Comparison of ENCODE assay signal across 19 cellular contexts in the genomic region with DNA sequence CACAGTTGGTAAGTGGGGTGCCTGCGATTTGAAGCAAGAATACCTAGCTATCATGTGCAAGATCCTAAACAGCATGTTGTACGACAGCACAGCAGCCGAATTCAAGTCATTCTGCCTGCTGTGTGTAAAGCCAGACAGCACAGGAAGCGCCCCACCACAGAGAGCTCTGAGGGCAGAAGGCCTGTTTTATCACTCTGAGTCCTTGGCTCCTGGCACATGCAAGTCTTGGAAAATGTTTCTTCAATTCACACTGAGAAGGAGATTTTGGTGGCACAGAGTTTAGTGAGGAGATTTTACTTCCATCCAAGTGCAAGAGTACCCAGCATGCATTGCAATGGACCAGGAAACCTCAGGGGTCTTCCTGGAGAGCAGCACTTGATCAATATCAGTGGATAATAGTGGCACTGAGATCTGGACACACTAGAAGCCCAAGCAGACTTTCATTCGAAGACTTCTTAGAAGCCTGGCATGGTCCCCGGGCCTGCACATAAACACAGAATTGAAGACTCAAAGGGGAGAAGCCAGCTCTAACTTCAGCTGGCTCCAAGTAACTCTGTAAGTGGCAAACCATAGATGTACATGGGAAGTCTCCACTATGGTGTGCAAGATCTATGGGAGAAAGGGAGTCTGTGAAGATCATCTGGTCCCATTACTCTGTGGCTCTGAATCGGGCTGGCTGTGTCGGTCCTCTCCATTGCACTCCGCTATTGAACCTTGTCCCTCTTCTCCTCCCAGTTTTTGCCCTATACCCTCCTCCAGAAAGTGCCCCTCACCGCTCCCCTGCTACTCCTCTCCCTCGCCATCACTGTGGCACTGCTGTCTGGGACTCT. TPM values are rescaled to one million over a fixed set of nuclear protein-coding genes. Genes with fewer than 3 reads are reported as not detected.
DNase-seq lines count a peak whose midpoint lies in the region; ATAC-seq and FAIRE-seq lines count a peak whose summit lies in the region.
"Had no signal": no experiment of that assay in that cellular context is flagged by ENCODE, and none has a peak within 500 bp of the region (broad histone marks: within the 10 kb centered on the region; RNA-seq: fewer than 3 reads in every experiment).

No MANE protein-coding gene starts in this region.

- H3K27ac Mint-ChIP-seq in activated CD4-positive, alpha-beta T cell treated with anti-CD3 and anti-CD28 coated beads, Interleukin-2, amount 10 ng/mL, durations not matched to agents 24 days and 14 days: no peak overlapping the region
- H3K27ac Mint-ChIP-seq in activated naive CD4-positive, alpha-beta T cell treated with anti-CD3 and anti-CD28 coated beads, Interleukin-2, amount 50 U/mL, for 72 hours: no peak overlapping the region
- H3K27ac Mint-ChIP-seq: B cell; T-helper 1 cell treated with Interleukin-12 subunit alpha and Interleukin-12 subunit beta and Interleukin-4 antibody, amounts not matched to agents 30 μg/mL and 1 μg/mL, for 36 hours had no signal

- H3K4me1 ChIP-seq in SJSA1 (replicated peaks): no peaks in the 10 kb centered on the region
- H3K4me1 ChIP-seq: gastrocnemius medialis, spleen, thyroid gland had no signal

- no peak overlapping the region for H3K4me3 ChIP-seq in SJSA1
- H3K4me3 ChIP-seq: gastrocnemius medialis, spleen, thyroid gland had no signal

- intact Hi-C loops in activated CD4-positive, alpha-beta T cell treated with anti-CD3 and anti-CD28 coated beads, Interleukin-2, amount 10 ng/mL, durations not matched to agents 24 days and 14 days (cut with micrococcal nuclease): no loop called here

- H3K4me1 Mint-ChIP-seq in activated CD4-positive, alpha-beta T cell treated with anti-CD3 and anti-CD28 coated beads, Interleukin-2, amount 10 ng/mL, durations not matched to agents 24 days and 14 days: peaks cover 10% of the 10 kb centered on the region
- H3K4me1 Mint-ChIP-seq: B cell had no signal

- no peaks in the 10 kb centered on the region for H3K36me3 Mint-ChIP-seq in activated CD4-positive, alpha-beta T cell treated with anti-CD3 and anti-CD28 coated beads, Interleukin-2, amount 10 ng/mL, durations not matched to agents 24 days and 14 days (ENCODE audit: low read depth)
- H3K36me3 Mint-ChIP-seq in activated naive CD4-positive, alpha-beta T cell treated with anti-CD3 and anti-CD28 coated beads, Interleukin-2, amount 50 U/mL, for 72 hours: no peaks in the 10 kb centered on the region

- DNase-seq in SJSA1 (ENCODE audit: low read depth in 1 of 2, low spot score in 2 of 2) (peak; percentile 83 to 95), NCI-H524 (lab: John Stamatoyannopoulos, UW) (no peak), HTR-8/SVneo (ENCODE audit: insufficient read length, low spot score) (no peak)
- peak; percentile 77 for DNase-seq in activated CD4-positive, alpha-beta T cell treated with anti-CD3 and anti-CD28 coated beads, Interleukin-2, amount 10 ng/mL, durations not matched to agents 24 days and 14 days
- no peak for DNase-seq in activated naive CD4-positive, alpha-beta T cell treated with anti-CD3 and anti-CD28 coated beads, Interleukin-2, amount 50 U/mL, for 72 hours (ENCODE audit: low spot score in 2 of 2)
- DNase-seq in stimulated activated CD4-positive, alpha-beta T cell treated with anti-CD3 and anti-CD28 coated beads, Interleukin-4, amount 100 ng/mL, for 24 hours: peak; percentile 20
- DNase-seq: DMS79 treated with DMSO at 0.1 percent for 48 hours, gastrocnemius medialis, Karpas-422, NCI-H1436, NCI-H226, posterior cingulate gyrus, spleen, thyroid gland had no signal

- H3K9me3 Mint-ChIP-seq in activated CD4-positive, alpha-beta T cell treated with anti-CD3 and anti-CD28 coated beads, Interleukin-2, amount 10 ng/mL, durations not matched to agents 24 days and 14 days: no peaks in the 10 kb centered on the region
- no peaks in the 10 kb centered on the region for H3K9me3 Mint-ChIP-seq in activated naive CD4-positive, alpha-beta T cell treated with anti-CD3 and anti-CD28 coated beads, Interleukin-2, amount 50 U/mL, for 72 hours
- H3K9me3 Mint-ChIP-seq: T-helper 1 cell treated with Interleukin-12 subunit alpha and Interleukin-12 subunit beta and Interleukin-4 antibody, amounts not matched to agents 30 μg/mL and 1 μg/mL, for 36 hours had no signal

- FAIRE-seq in HTR-8/SVneo (lab: Jason Lieb, UNC): no peak
- FAIRE-seq: colon had no signal

- ATAC-seq in activated naive CD4-positive, alpha-beta T cell treated with anti-CD3 and anti-CD28 coated beads, Interleukin-2, amount 50 U/mL, for 72 hours: peak; percentile 60 to 61
- no peak for ATAC-seq in HG03108 (IDR thresholded peaks at IDR 0.05; ENCODE audit: unreplicated experiment)

- H3K27me3 ChIP-seq in SJSA1 (replicated peaks): peaks cover 26% of the 10 kb centered on the region
- H3K27me3 ChIP-seq: thyroid gland had no signal

- peaks cover 8% of the 10 kb centered on the region for H3K36me3 ChIP-seq in SJSA1
- H3K36me3 ChIP-seq: gastrocnemius medialis, spleen, thyroid gland had no signal

- H3K27ac ChIP-seq in SJSA1: no peak overlapping the region
- H3K27ac ChIP-seq: gastrocnemius medialis, spleen, thyroid gland had no signal

- no peak overlapping the region for H3K4me3 Mint-ChIP-seq in activated CD4-positive, alpha-beta T cell treated with anti-CD3 and anti-CD28 coated beads, Interleukin-2, amount 10 ng/mL, durations not matched to agents 24 days and 14 days
- H3K4me3 Mint-ChIP-seq: B cell; T-helper 1 cell treated with Interleukin-12 subunit alpha and Interleukin-12 subunit beta and Interleukin-4 antibody, amounts not matched to agents 30 μg/mL and 1 μg/mL, for 36 hours had no signal

- H3K27me3 Mint-ChIP-seq in activated CD4-positive, alpha-beta T cell treated with anti-CD3 and anti-CD28 coated beads, Interleukin-2, amount 10 ng/mL, durations not matched to agents 24 days and 14 days: peaks cover 26% of the 10 kb centered on the region

- peaks cover 13% of the 10 kb centered on the region for H3K9me3 ChIP-seq in SJSA1 (replicated peaks)
- H3K9me3 ChIP-seq: gastrocnemius medialis, spleen, thyroid gland had no signal

RNA-seq across cellular contexts. Expression of a gene that starts 1.6 kb away (rescaled TPM):
- total RNA-seq in SJSA1 (2014; rRNA removed; shearing (Covaris generic)): 1.00 TPM in 1 of 2 replicates, not detected in the other
- total RNA-seq in activated CD4-positive, alpha-beta T cell treated with anti-CD3 and anti-CD28 coated beads, Interleukin-2, amount 10 ng/mL, durations not matched to agents 24 days and 14 days: not detected in 2 replicates
- total RNA-seq in activated naive CD4-positive, alpha-beta T cell treated with anti-CD3 and anti-CD28 coated beads, Interleukin-2, amount 50 U/mL, for 72 hours: not detected
- total RNA-seq: B cell, gastrocnemius medialis had no signal

RNA-seq across cellular contexts. Expression of a gene that starts 21.6 kb away (rescaled TPM):
- total RNA-seq in SJSA1 (2014; rRNA removed; shearing (Covaris generic)): not detected in 2 replicates
- total RNA-seq in activated CD4-positive, alpha-beta T cell treated with anti-CD3 and anti-CD28 coated beads, Interleukin-2, amount 10 ng/mL, durations not matched to agents 24 days and 14 days: not detected in 2 replicates
- total RNA-seq in activated naive CD4-positive, alpha-beta T cell treated with anti-CD3 and anti-CD28 coated beads, Interleukin-2, amount 50 U/mL, for 72 hours: not detected
- total RNA-seq: B cell, gastrocnemius medialis, liver, spleen, thyroid gland had no signal

RNA-seq across cellular contexts. Expression of a gene that starts 29.8 kb away (rescaled TPM):
- not detected in 2 replicates for total RNA-seq in SJSA1 (2014; rRNA removed; shearing (Covaris generic))
- not detected in 2 replicates for total RNA-seq in activated CD4-positive, alpha-beta T cell treated with anti-CD3 and anti-CD28 coated beads, Interleukin-2, amount 10 ng/mL, durations not matched to agents 24 days and 14 days
- not detected for total RNA-seq in activated naive CD4-positive, alpha-beta T cell treated with anti-CD3 and anti-CD28 coated beads, Interleukin-2, amount 50 U/mL, for 72 hours
- total RNA-seq: B cell, gastrocnemius medialis, liver had no signal

Comparison
In these comparisons a context has a peak if more than half of its experiments do, and no peak if none do; other contexts are left out.
1. DNase-seq: peak in SJSA1 (2 of 2), activated CD4-positive, alpha-beta T cell treated with anti-CD3 and anti-CD28 coated beads, Interleukin-2, amount 10 ng/mL, durations not matched to agents 24 days and 14 days (single experiment) and stimulated activated CD4-positive, alpha-beta T cell treated with anti-CD3 and anti-CD28 coated beads, Interleukin-4, amount 100 ng/mL, for 24 hours (single experiment); none in activated naive CD4-positive, alpha-beta T cell treated with anti-CD3 and anti-CD28 coated beads, Interleukin-2, amount 50 U/mL, for 72 hours (0 of 2), NCI-H524 (0 of 2) and HTR-8/SVneo (single experiment).